Comparison of ENCODE assay signal across 8 cellular contexts in the genomic region with DNA sequence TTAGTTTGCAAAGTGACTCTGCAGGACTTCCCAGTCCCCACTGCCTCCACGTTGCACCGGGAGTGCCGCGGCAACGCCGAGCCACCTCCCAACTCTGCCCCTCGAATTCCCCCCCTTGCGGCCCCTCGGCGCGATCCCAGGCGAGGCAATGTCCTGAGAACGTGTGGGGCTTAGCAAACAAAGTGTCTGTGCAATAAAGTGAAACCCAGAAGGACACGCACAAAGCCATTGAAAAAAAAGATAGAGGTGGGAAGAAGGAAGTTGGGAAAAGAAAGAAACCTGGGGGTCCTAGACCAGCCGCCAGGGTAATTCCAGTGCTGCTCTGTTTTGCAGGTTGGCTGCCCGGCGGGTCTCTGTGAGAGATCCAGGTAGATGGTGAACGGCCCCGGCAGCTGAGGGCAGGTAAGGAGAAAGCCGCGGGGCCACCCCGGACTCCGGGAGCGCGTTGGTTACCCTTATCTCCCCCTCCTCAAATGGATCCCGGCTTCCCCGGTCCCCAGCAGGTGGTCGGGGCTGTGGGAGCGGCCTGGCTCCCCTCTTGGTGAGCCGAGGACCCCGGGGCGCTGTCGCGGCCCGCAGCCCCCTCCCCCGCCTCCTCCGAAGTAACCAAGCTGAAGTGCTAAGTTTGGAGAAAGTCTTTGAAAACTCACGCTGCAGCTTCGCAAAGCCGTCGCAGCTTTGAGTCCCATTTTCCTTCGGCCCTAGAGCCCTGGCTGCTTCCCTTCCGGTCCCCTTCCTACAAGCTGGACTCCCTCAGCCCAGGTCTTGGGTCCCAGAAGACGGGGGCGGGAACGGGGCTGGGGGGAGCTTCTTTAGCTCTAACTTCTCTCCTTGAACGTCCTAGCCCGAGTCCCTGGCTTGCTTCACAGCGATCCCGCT. TPM values are rescaled to one million over a fixed set of nuclear protein-coding genes. Genes with fewer than 3 reads are reported as not detected.
DNase-seq lines count a peak whose midpoint lies in the region; ATAC-seq and TF ChIP-seq lines count a peak whose summit lies in the region.

No MANE protein-coding gene starts in this region.

- TF ChIP-seq CTCF in fibroblast of the aortic adventitia (IDR thresholded peaks at IDR 0.05; ENCODE audit: insufficient read depth, low read length): no peak

- H3K27ac Mint-ChIP-seq in T-helper 1 cell treated with Interleukin-12 subunit alpha and Interleukin-12 subunit beta and Interleukin-4 antibody, amounts not matched to agents 30 μg/mL and 1 μg/mL, for 36 hours: no peak overlapping the region

- H3K4me3 Mint-ChIP-seq in T-helper 1 cell treated with Interleukin-12 subunit alpha and Interleukin-12 subunit beta and Interleukin-4 antibody, amounts not matched to agents 30 μg/mL and 1 μg/mL, for 36 hours: peak overlapping the region; percentile 63

- H3K27me3 Mint-ChIP-seq in T-helper 1 cell treated with Interleukin-12 subunit alpha and Interleukin-12 subunit beta and Interleukin-4 antibody, amounts not matched to agents 30 μg/mL and 1 μg/mL, for 36 hours (ENCODE audit: low read depth): peaks cover 88% of the 10 kb centered on the region

- DNase-seq in NCI-H748 (lab: John Stamatoyannopoulos, UW; ENCODE audit: unreplicated experiment): peak; percentile 48
- no peak for DNase-seq in NCI-H748 treated with DMSO at 0.1 percent for 48 hours (lab: John Stamatoyannopoulos, UW)
- peak; percentile 23 for DNase-seq in fibroblast of the aortic adventitia (ENCODE audit: low read depth)
- DNase-seq in skeletal muscle cell (ENCODE audit: low read depth): no peak
- no peak for DNase-seq in NCI-H526 treated with DMSO at 0.1 percent for 48 hours (lab: John Stamatoyannopoulos, UW)
- DNase-seq in NAMALWA (ENCODE audit: low spot score): no peak

- H3K9me3 Mint-ChIP-seq in T-helper 1 cell treated with Interleukin-12 subunit alpha and Interleukin-12 subunit beta and Interleukin-4 antibody, amounts not matched to agents 30 μg/mL and 1 μg/mL, for 36 hours: peaks cover 2% of the 10 kb centered on the region

- H3K4me3 ChIP-seq in fibroblast of the aortic adventitia (ENCODE audit: low read depth, low read length) (peak overlapping the region; percentile 68), skeletal muscle cell (ENCODE audit: low read depth, low read length) (peak overlapping the region; percentile 50)

- ATAC-seq in HG02610 (IDR thresholded peaks at IDR 0.05; ENCODE audit: unreplicated experiment): peak; percentile 4

- H3K4me1 Mint-ChIP-seq in T-helper 1 cell treated with Interleukin-12 subunit alpha and Interleukin-12 subunit beta and Interleukin-4 antibody, amounts not matched to agents 30 μg/mL and 1 μg/mL, for 36 hours (ENCODE audit: low read depth): peaks cover 34% of the 10 kb centered on the region

- H3K36me3 Mint-ChIP-seq in T-helper 1 cell treated with Interleukin-12 subunit alpha and Interleukin-12 subunit beta and Interleukin-4 antibody, amounts not matched to agents 30 μg/mL and 1 μg/mL, for 36 hours (ENCODE audit: low read depth): peaks cover 8% of the 10 kb centered on the region

RNA-seq across cellular contexts. Expression of gene OTX1, which starts 0.5 kb away (rescaled TPM):
- 0.27 and 0.57 TPM in 2 replicates for total RNA-seq in fibroblast of the aortic adventitia (ENCODE audit: low replicate concordance)

Comparison
In these comparisons a context has a peak if more than half of its experiments do, and no peak if none do; other contexts are left out.
1. DNase-seq: peak in NCI-H748 (single experiment) and fibroblast of the aortic adventitia (single experiment); none in NCI-H748 treated with DMSO at 0.1 percent for 48 hours (single experiment), skeletal muscle cell (single experiment), NCI-H526 treated with DMSO at 0.1 percent for 48 hours (single experiment) and NAMALWA (single experiment).